Comparison of ENCODE assay signal across 7 cellular contexts in the genomic region with DNA sequence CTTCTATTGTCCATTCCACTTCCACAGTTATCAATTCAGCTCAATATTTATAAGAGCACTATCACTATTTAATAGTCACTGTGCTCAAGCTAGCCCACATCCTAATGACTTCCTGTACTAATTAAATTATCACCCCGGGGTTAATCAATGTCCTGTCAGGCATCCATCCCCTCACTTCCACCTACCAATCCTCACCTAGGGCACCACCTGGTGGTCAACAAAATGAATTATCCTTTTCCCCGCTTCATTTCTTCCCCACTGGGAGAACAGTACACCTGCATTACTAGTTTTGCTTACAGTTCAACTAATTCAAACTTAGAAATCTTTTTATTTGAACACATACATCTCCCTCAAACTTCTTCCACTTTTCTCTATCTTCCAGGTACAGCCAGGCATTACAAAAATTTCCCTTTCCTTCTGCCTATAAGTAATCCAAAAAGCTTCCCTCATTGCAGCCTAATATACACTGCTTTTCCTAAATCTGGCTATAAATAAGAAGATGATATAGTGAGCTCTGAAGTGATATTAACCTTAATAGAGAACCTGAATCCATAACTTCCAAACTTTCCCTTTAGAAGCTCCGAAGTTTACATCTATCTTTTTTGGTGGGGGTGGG.
DNase-seq lines count a peak whose midpoint lies in the region; TF ChIP-seq lines count a peak whose summit lies in the region.

No MANE protein-coding gene starts in this region.

- TF ChIP-seq POLR2A in prostate gland (IDR thresholded peaks at IDR 0.05), result no peak

- intact Hi-C loops in prostate gland (cut with DNase I), result loop anchor here (5.0 to 10.0 kb wide), 2 partner anchors 200 to 333 kb away; no protein-coding TSS in a partner anchor

- no peak overlapping the region for H3K27ac ChIP-seq in prostate gland

- peak; percentile 11 for DNase-seq in GF-D8 (lab: John Stamatoyannopoulos, UW)
- DNase-seq in HK-2 (ENCODE audit: unreplicated experiment), result peak; percentile 35
- peak; percentile 42 to 47 for DNase-seq in NOMO-1 (lab: John Stamatoyannopoulos, UW; ENCODE audit: unreplicated experiment in 2 of 2)
- DNase-seq in activated T-cell treated with anti-CD3 and anti-CD28 coated beads for 4 hours, result peak; percentile 37
- DNase-seq in foreskin melanocyte, result peak; percentile 20
- peak; percentile 22 for DNase-seq in prostate gland (ENCODE audit: low spot score)
- no peak for DNase-seq in ecto neural progenitor cell (ENCODE audit: low spot score)

- H3K27me3 ChIP-seq in prostate gland (replicated peaks; ENCODE audit: insufficient read depth), result no peaks in the 10 kb centered on the region

- H3K4me1 ChIP-seq in prostate gland (replicated peaks), result no peaks in the 10 kb centered on the region

- no peaks in the 10 kb centered on the region for H3K9me3 ChIP-seq in prostate gland

- no peak overlapping the region for H3K4me3 ChIP-seq in prostate gland

- TF ChIP-seq CTCF in prostate gland (IDR thresholded peaks at IDR 0.05), result peak; percentile 51 to 76 (median 70)

- 45% methylated on average over 3 of the region's 3 CpGs for WGBS in prostate gland

- no peaks in the 10 kb centered on the region for H3K36me3 ChIP-seq in prostate gland
